ENCODE assay signal across 17 cellular contexts in genomic region chrX:69070949-69071650, GRCh38.
DNase-seq lines count a peak whose midpoint lies in the region; ATAC-seq and TF ChIP-seq lines count a peak whose summit lies in the region.
"Had no signal": no experiment of that assay in that cellular context is flagged by ENCODE, and none has a peak within 500 bp of the region (broad histone marks: within the 10 kb centered on the region; RNA-seq: fewer than 3 reads in every experiment).

No MANE protein-coding gene starts in this region.

- H3K36me3 Mint-ChIP-seq in WTC11: no peaks in the 10 kb centered on the region
- H3K36me3 Mint-ChIP-seq: type B pancreatic cell had no signal

- intact Hi-C loops in heart left ventricle (cut with DNase I): loop anchor here in 1 of 10 donors (10.0 kb wide), 1 partner anchor 64 kb away; no protein-coding TSS in a partner anchor

- POLR2A ChIA-PET in WTC11 (lab: Charles Lee): no interaction called here

- ATAC-seq in WTC11: peak; percentile 22; the same call in 1 of the 2 replicates
- peak; percentile 85 to 92 (median 88) for ATAC-seq in heart left ventricle
- no peak for ATAC-seq in GM21526 (IDR thresholded peaks at IDR 0.05; ENCODE audit: low FRiP score, unreplicated experiment)

- TF ChIP-seq CTCF in WTC11 (IDR thresholded peaks at IDR 0.05) (no peak), heart left ventricle (IDR thresholded peaks at IDR 0.05) (no peak)

- H3K4me2 ChIP-seq in neuronal stem cell (ENCODE audit: insufficient read depth, low read length, poor library complexity, severe bottlenecking): no peak overlapping the region

- H3K23ac ChIP-seq in neuronal stem cell (ENCODE audit: low read depth, low read length, poor library complexity): no peak overlapping the region

- peaks cover 9% of the 10 kb centered on the region for H3K4me1 Mint-ChIP-seq in WTC11

- H3K27me3 Mint-ChIP-seq in WTC11 (ENCODE audit: low read depth): peaks cover 3% of the 10 kb centered on the region
- H3K27me3 Mint-ChIP-seq: type B pancreatic cell had no signal

- H2BK120ac ChIP-seq in neuronal stem cell (ENCODE audit: low read depth, low read length): no peak overlapping the region

- no peak overlapping the region for H2AFZ ChIP-seq in neuronal stem cell (ENCODE audit: low read length)

- CTCF ChIA-PET in WTC11 (lab: Charles Lee): interaction anchor here (1.1 to 1.7 kb wide), 3 partner anchors 23 to 317 kb away, joined by 5 to 8 read pairs (median 6); partner anchors contain the start of gene EFNB1

- H3K14ac ChIP-seq in neuronal stem cell (ENCODE audit: low read length): no peak overlapping the region

- H2BK15ac ChIP-seq in neuronal stem cell (ENCODE audit: low read length): no peak overlapping the region

- H3K36me3 ChIP-seq in heart left ventricle (no peaks in the 10 kb centered on the region), neuronal stem cell (replicated peaks in 1 of 2; ENCODE audit: control insufficient read depth in 2 of 2, insufficient read depth in 2 of 2, low read length in 2 of 2) (no peaks in the 10 kb centered on the region)

- H3K4ac ChIP-seq in neuronal stem cell (ENCODE audit: low read length): no peak overlapping the region

- H3K27ac Mint-ChIP-seq in WTC11: no peak overlapping the region
- H3K27ac Mint-ChIP-seq: activated naive CD4-positive, alpha-beta T cell treated with anti-CD3 and anti-CD28 coated beads for 36 hours; progenitor cell of endocrine pancreas; T-helper 1 cell treated with Interleukin-12 subunit alpha and Interleukin-12 subunit beta and Interleukin-4 antibody, amounts not matched to agents 30 μg/mL and 1 μg/mL, for 36 hours; type B pancreatic cell had no signal

- no peak overlapping the region for H2BK12ac ChIP-seq in neuronal stem cell (ENCODE audit: low read length)

- no peak overlapping the region for H4K8ac ChIP-seq in neuronal stem cell (ENCODE audit: low read depth, low read length)

- H3K4me3 ChIP-seq in heart left ventricle (no peak overlapping the region), neuronal stem cell (ENCODE audit: low read length in 2 of 2) (no peak overlapping the region)

- H3K9me3 ChIP-seq in heart left ventricle: no peaks in the 10 kb centered on the region
- no peaks in the 10 kb centered on the region for H3K9me3 ChIP-seq in neuronal stem cell (replicated peaks in 1 of 2; ENCODE audit: control insufficient read depth in 2 of 2, insufficient read depth in 1 of 2, low read depth in 1 of 2, low read length in 2 of 2)

- H3K27me3 ChIP-seq in heart left ventricle (peaks cover 0 to 3% (median 0%) of the 10 kb centered on the region in 9 donors), neuronal stem cell (ENCODE audit: control insufficient read depth in 3 of 3, insufficient read depth in 3 of 3, low read depth in 1 of 3, low read length in 3 of 3) (peaks cover 0 to 15% (median 0%) of the 10 kb centered on the region in 3 experiments)

- no peaks in the 10 kb centered on the region for H3K9me3 Mint-ChIP-seq in WTC11
- H3K9me3 Mint-ChIP-seq: activated naive CD4-positive, alpha-beta T cell treated with anti-CD3 and anti-CD28 coated beads for 36 hours; T-helper 1 cell treated with Interleukin-12 subunit alpha and Interleukin-12 subunit beta and Interleukin-4 antibody, amounts not matched to agents 30 μg/mL and 1 μg/mL, for 36 hours; type B pancreatic cell had no signal

- H2BK5ac ChIP-seq in neuronal stem cell (ENCODE audit: low read length): peak overlapping the region; percentile 13

- H3K27ac ChIP-seq in heart left ventricle: peak overlapping the region in 4 of 12 donors; percentile 8 to 42 (median 22)
- H3K27ac ChIP-seq in neuronal stem cell (replicated peaks; ENCODE audit: low read length): no peak overlapping the region
- H3K27ac ChIP-seq: RWPE1 had no signal

- WGBS in heart left ventricle, 4 donors: 29 to 52% (median 41%) methylated on average over 12 of the region's 12 CpGs
- no CpG with 5 or more reads among the region's 12 CpGs for WGBS in neuronal stem cell (ENCODE audit: extremely low coverage in 2 of 2, insufficient read length in 2 of 2, insufficient replicate concordance in 1 of 2), 2 donors

- no peak overlapping the region for H4K91ac ChIP-seq in neuronal stem cell (ENCODE audit: low read depth, low read length, poor library complexity)

- H3K4me1 ChIP-seq in heart left ventricle: peaks cover 0 to 16% (median 0%) of the 10 kb centered on the region in 12 donors
- H3K4me1 ChIP-seq in neuronal stem cell (ENCODE audit: control insufficient read depth in 2 of 2, insufficient read depth in 1 of 2, low read depth in 1 of 2, low read length in 2 of 2): peaks cover 5 to 8% of the 10 kb centered on the region in 2 donors

- peak overlapping the region; percentile 63 for H2AK5ac ChIP-seq in neuronal stem cell (ENCODE audit: low read depth, low read length)

- H3K79me1 ChIP-seq in neuronal stem cell (ENCODE audit: low read depth, low read length): no peaks in the 10 kb centered on the region

- H3K18ac ChIP-seq in neuronal stem cell (ENCODE audit: low read length): peak overlapping the region; percentile 76

- TF ChIP-seq POLR2A in heart left ventricle (IDR thresholded peaks at IDR 0.05): no peak

- DNase-seq in WTC11 (ENCODE audit: low spot score) (no peak), heart left ventricle (peak; percentile 69 to 84 (median 79)), neuronal stem cell (ENCODE audit: low spot score) (no peak), ureter (ENCODE audit: low spot score) (peak; percentile 72), NCI-H1694 treated with DMSO at 0.1 percent for 48 hours (lab: John Stamatoyannopoulos, UW) (no peak), HPDE6-E6E7 (ENCODE audit: extremely low spot score) (no peak)
- DNase-seq: activated CD8-positive, alpha-beta memory T cell treated with anti-CD3 and anti-CD28 coated beads, Interleukin-2, amount 50 U/mL, for 4 hours; activated naive CD4-positive, alpha-beta T cell treated with anti-CD3 and anti-CD28 coated beads for 36 hours; effector CD8-positive, alpha-beta T cell; mammary epithelial cell; MM.1S; NCI-H774 had no signal

- H3K9ac ChIP-seq in neuronal stem cell (ENCODE audit: low read depth, low read length, poor library complexity): no peak overlapping the region

- H3K4me3 Mint-ChIP-seq in WTC11: no peak overlapping the region
- H3K4me3 Mint-ChIP-seq: activated naive CD4-positive, alpha-beta T cell treated with anti-CD3 and anti-CD28 coated beads for 36 hours; T-helper 1 cell treated with Interleukin-12 subunit alpha and Interleukin-12 subunit beta and Interleukin-4 antibody, amounts not matched to agents 30 μg/mL and 1 μg/mL, for 36 hours; type B pancreatic cell had no signal

TF ChIP-seq in WTC11, 78 proteins besides CTCF, POLR2A, EP300 and RAD21 (continues in another document):
- TF ChIP-seq ZNF396 (CRISPR knock-in tag; IDR thresholded peaks at IDR 0.05; ENCODE audit: borderline replicate concordance) (no peak), JUN (CRISPR knock-in tag; IDR thresholded peaks at IDR 0.05) (no peak), ARID4B (CRISPR knock-in tag; IDR thresholded peaks at IDR 0.05; ENCODE audit: borderline replicate concordance) (no peak), RELA (CRISPR knock-in tag; IDR thresholded peaks at IDR 0.05; ENCODE audit: borderline replicate concordance) (no peak), CBFB (CRISPR knock-in tag; IDR thresholded peaks at IDR 0.05; ENCODE audit: low read depth) (no peak), JAZF1 (CRISPR knock-in tag; IDR thresholded peaks at IDR 0.05) (no peak), MXD4 (CRISPR knock-in tag; IDR thresholded peaks at IDR 0.05; ENCODE audit: borderline replicate concordance) (no peak), ATF2 (CRISPR knock-in tag; IDR thresholded peaks at IDR 0.05; ENCODE audit: borderline replicate concordance, low read depth) (no peak), NFATC4 (CRISPR knock-in tag; IDR thresholded peaks at IDR 0.05) (no peak), IRF2 (CRISPR knock-in tag; IDR thresholded peaks at IDR 0.05; ENCODE audit: borderline replicate concordance, low read depth) (no peak)

Comparison
In these comparisons a context has a peak if more than half of its experiments do, and no peak if none do; other contexts are left out.
1. DNase-seq: peak in heart left ventricle (5 of 5) and ureter (single experiment); none in WTC11 (single experiment), neuronal stem cell (single experiment), NCI-H1694 treated with DMSO at 0.1 percent for 48 hours (single experiment) and HPDE6-E6E7 (single experiment).